ENCODE assay signal across 21 cellular contexts in the genomic region with DNA sequence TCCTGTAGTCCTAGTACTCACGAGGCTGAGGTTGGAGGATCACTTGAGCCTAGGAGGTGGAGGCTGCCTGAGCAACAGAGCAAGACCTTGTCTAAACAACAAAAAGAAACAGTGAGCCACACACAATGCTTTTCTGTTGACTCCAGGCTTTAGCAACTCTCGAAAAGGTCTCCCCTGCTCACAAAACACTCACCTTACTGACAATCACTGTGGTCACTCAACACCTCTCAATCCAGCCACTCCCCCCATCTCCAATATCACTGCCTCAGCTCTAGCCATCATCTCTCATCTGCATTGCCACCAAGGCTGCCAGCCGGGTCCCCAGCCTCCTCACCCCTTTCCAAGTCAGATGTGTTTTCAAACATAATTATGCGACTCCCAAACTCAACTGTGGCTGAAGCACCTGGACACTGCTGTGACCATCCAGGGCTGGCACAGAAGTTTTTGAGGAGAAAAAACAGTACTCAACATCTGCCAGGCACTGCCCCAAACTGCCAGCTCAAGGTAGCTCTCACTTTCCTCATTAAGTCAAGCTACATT.
"Had no signal": no experiment of that assay in that cellular context is flagged by ENCODE, and none has a peak within 500 bp of the region (broad histone marks: within the 10 kb centered on the region; RNA-seq: fewer than 3 reads in every experiment).

No MANE protein-coding gene starts in this region.

- DNase-seq: activated CD4-positive, alpha-beta T cell treated with anti-CD3 and anti-CD28 coated beads for 4 hours; activated CD8-positive, alpha-beta memory T cell treated with anti-CD3 and anti-CD28 coated beads, Interleukin-2, amount 50 U/mL, for 4 hours; activated CD8-positive, alpha-beta T cell treated with anti-CD3 and anti-CD28 coated beads for 36 hours; activated gamma-delta T cell treated with Interleukin-2 at 50 U/mL for 16 hours; activated naive CD4-positive, alpha-beta T cell treated with anti-CD3 and anti-CD28 coated beads, Interleukin-2, amount 10 ng/mL, durations not matched to agents 7 days and 5 days; activated naive CD8-positive, alpha-beta T cell treated with anti-CD3 and anti-CD28 coated beads for 36 hours; activated T-cell treated with anti-CD3 and anti-CD28 coated beads, Interleukin-2, amount 50 U/mL, for 72 hours; KBM-7; NCI-H1092; NCI-H1417; NCI-H1930; NCI-H524 treated with DMSO at 0.1 percent for 48 hours; NCI-H82; NK-92 treated with Interleukin-12 subunit alpha and Interleukin-12 subunit beta, amount 100 ng/mL, for 24 hours; OCI-M1; Peyer's patch; Right ventricle myocardium superior had no signal

- ATAC-seq: activated CD4-positive, CD25-positive, alpha-beta regulatory T cell treated with anti-CD3 and anti-CD28 coated beads, Interleukin-2, amount 50 U/mL, for 24 hours; activated CD8-positive, alpha-beta T cell treated with anti-CD3 and anti-CD28 coated beads for 36 hours; activated T-cell treated with anti-CD3 and anti-CD28 coated beads, Interleukin-2, amount 50 U/mL, for 72 hours; SK-N-SH treated with all-trans-retinoic acid at 6 μM for 48 hours had no signal

- H3K36me3 ChIP-seq: Peyer's patch, SJSA1 had no signal

- H3K4me1 ChIP-seq: Peyer's patch, SJSA1 had no signal

- H3K4me3 ChIP-seq: Peyer's patch, SJSA1 had no signal

- H3K9me3 ChIP-seq: Peyer's patch had no signal

- H3K27me3 ChIP-seq: Peyer's patch, SJSA1 had no signal

- H3K27ac ChIP-seq: Peyer's patch, RWPE1, SJSA1 had no signal
